ENCODE assay signal across 8 cellular contexts in the genomic region with DNA sequence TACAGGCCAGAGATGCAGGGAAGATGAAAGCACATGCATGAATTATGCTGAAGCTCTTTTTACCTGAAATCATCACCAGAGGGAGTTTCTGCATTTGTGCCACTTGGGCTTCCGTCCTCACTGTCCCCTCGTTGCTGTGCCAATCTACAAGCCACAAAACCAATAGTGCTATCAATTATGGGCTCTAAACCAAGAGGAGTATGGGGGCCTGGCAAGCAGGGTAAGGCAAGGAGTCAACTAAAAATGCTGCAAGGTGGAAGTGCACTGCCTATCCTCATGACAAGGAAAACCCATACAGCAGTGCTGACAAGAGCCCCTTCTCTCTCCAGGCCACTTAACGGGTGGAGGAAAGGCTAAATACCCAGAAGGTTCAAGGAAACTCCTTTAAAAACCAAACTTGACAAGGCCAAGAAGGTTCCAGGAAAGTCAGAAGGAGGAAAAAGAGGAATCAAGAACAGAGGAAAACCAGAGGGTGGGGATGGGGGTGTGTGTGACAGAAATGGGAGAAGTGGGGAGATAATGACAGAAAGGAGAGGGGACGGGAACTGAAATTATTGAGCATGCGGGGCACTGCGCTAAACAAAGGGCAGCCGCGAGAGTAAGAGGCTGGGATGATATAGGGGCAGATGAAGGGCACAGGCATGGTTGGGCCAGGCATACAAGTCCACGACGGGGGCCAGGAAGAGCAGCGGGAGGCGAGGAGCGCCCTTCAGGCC. TPM values are rescaled to one million over a fixed set of nuclear protein-coding genes. Genes with fewer than 3 reads are reported as not detected.
A peak's percentile ranks its signal among the peaks of the same experiment; 100 is the strongest.
DNase-seq lines count a peak whose midpoint lies in the region; ATAC-seq and TF ChIP-seq lines count a peak whose summit lies in the region.

No MANE protein-coding gene starts in this region.

- peak overlapping the region; percentile 94 for H3K23ac ChIP-seq in IMR-90 (ENCODE audit: low read depth, low read length)

- intact Hi-C loops in IMR-90 (cut with micrococcal nuclease), result no loop called here

- H3K56ac ChIP-seq in IMR-90 (ENCODE audit: extremely low read depth, insufficient read depth, low read length), result peak overlapping the region; percentile 68

- no peak overlapping the region for H2BK15ac ChIP-seq in IMR-90 (ENCODE audit: low read depth, low read length)

- H4K20me1 ChIP-seq in IMR-90 (ENCODE audit: insufficient read depth, low read length), result no peaks in the 10 kb centered on the region

- peak overlapping the region; percentile 91 for H3K14ac ChIP-seq in IMR-90 (replicated peaks; ENCODE audit: low read depth, low read length)

- H3K9ac ChIP-seq in IMR-90 (ENCODE audit: low read depth, low read length), result peak overlapping the region; percentile 99

- H2BK120ac ChIP-seq in IMR-90 (ENCODE audit: low read depth, low read length), result peak overlapping the region; percentile 26; the same call in 1 of the 2 replicates

- no peak for TF ChIP-seq RAD21 in IMR-90 (IDR thresholded peaks at IDR 0.05; ENCODE audit: low read length)

- H3K18ac ChIP-seq in IMR-90 (ENCODE audit: low read depth, low read length), result peak overlapping the region; percentile 40; the same call in 1 of the 2 replicates

- H3K9me3 ChIP-seq in IMR-90 (ENCODE audit: control insufficient read depth, insufficient read depth, low read length), result no peaks in the 10 kb centered on the region

- peak overlapping the region; percentile 96 for H2AK5ac ChIP-seq in IMR-90 (ENCODE audit: low read depth, low read length)

- POLR2A ChIA-PET in IMR-90 (lab: Charles Lee; ENCODE audit: unreplicated experiment), result interaction anchor here (0.6 kb wide), 1 partner anchor 10 kb away, joined by 3 read pairs; no protein-coding TSS in a partner anchor

- peak overlapping the region; percentile 87 to 96 for H4K8ac ChIP-seq in IMR-90 (ENCODE audit: low read depth in 2 of 2, low read length in 2 of 2)

- H3K27me3 ChIP-seq in IMR-90 (ENCODE audit: control insufficient read depth, insufficient read depth, low read length), result no peaks in the 10 kb centered on the region

- H2AK9ac ChIP-seq in IMR-90 (replicated peaks; ENCODE audit: low read depth, low read length, poor library complexity), result peak overlapping the region; percentile 99

- H4K91ac ChIP-seq in IMR-90 (ENCODE audit: insufficient read depth, low read depth, low read length), result peak overlapping the region; percentile 79

- dilution Hi-C loops in IMR-90 (cut with HindIII; ENCODE audit: low sequenced_read_pairs, unreplicated experiment), result no loop called here

- peak overlapping the region; percentile 71 for H2BK5ac ChIP-seq in IMR-90 (ENCODE audit: low read depth, low read length, poor library complexity, severe bottlenecking)

- no TSS peak for BruUV-seq in IMR-90 (replicated peaks; lab: Mats Ljungman, UMichigan)

- in situ Hi-C loops in IMR-90 (cut with MboI; ENCODE audit: low sequenced_read_pairs), result no loop called here

- CTCF ChIA-PET in IMR-90 (lab: Yijun Ruan, JAX), result interaction anchor here (1.2 kb wide), 1 partner anchor 9 kb away, joined by 3 read pairs; no protein-coding TSS in a partner anchor

- H3K79me1 ChIP-seq in IMR-90 (ENCODE audit: low read depth in 1 of 2, low read length in 2 of 2), result peaks cover 10 to 22% of the 10 kb centered on the region in 2 experiments

- 0 out of 2 replicates have a peak overlapping the region, but pooled peaks have one; percentile 20 for H2BK20ac ChIP-seq in IMR-90 (ENCODE audit: low read depth, low read length)

- H2AFZ ChIP-seq in IMR-90 (replicated peaks; ENCODE audit: low read length, poor library complexity), result peak overlapping the region; percentile 99

- H3K27ac ChIP-seq in IMR-90 (ENCODE audit: insufficient read depth, low read length) (peak overlapping the region; percentile 87), caudate nucleus (ENCODE audit: low read depth, low read length) (peak overlapping the region; percentile 86)

- peak overlapping the region; percentile 94 for H4K5ac ChIP-seq in IMR-90 (ENCODE audit: low read depth, low read length)

- ATAC-seq in IMR-90 (ENCODE audit: low read depth), result peak; percentile 2; the same call in 1 of the 2 replicates
- peak; percentile 52 for ATAC-seq in left lobe of liver
- ATAC-seq in HG02798 (IDR thresholded peaks at IDR 0.05; ENCODE audit: poor library complexity, unreplicated experiment), result no peak

- H3K4me2 ChIP-seq in IMR-90 (ENCODE audit: low read depth, low read length), result peak overlapping the region; percentile 90

- H3K36me3 ChIP-seq in IMR-90 (ENCODE audit: control insufficient read depth, insufficient read depth, low read length), result peaks cover 10% of the 10 kb centered on the region

- no peak for TF ChIP-seq CTCF in IMR-90 (conservative IDR thresholded peaks at IDR 0.05; ENCODE audit: low read depth, low read length)

- H3K4ac ChIP-seq in IMR-90 (ENCODE audit: low read depth, low read length), result peak overlapping the region; percentile 92

- H3K4me3 ChIP-seq in IMR-90 (ENCODE audit: insufficient read depth, low read depth, low read length), result peak overlapping the region; percentile 96

- H3K4me1 ChIP-seq in IMR-90 (ENCODE audit: control insufficient read depth, insufficient read depth, low read length), result peaks cover 3% of the 10 kb centered on the region

- peaks cover 7% of the 10 kb centered on the region for H3K9me1 ChIP-seq in IMR-90 (ENCODE audit: insufficient read depth, low read length)

- peak; percentile 51 for DNase-seq in NCI-H510A treated with DMSO at 0.1 percent for 48 hours (lab: John Stamatoyannopoulos, UW)
- DNase-seq in NCI-H510A (lab: John Stamatoyannopoulos, UW), result no peak
- no peak for DNase-seq in IMR-90
- DNase-seq in T-helper 2 cell, result peak in 3 of 5 experiments; percentile 49 to 85 (median 53)
- peak in 28 of 61 donors; percentile 7 to 58 (median 24) for DNase-seq in caudate nucleus (lab: John Stamatoyannopoulos, UW)
- DNase-seq in left lobe of liver (ENCODE audit: low spot score), result peak; percentile 59
- peak; percentile 26 for DNase-seq in stimulated activated CD8-positive, alpha-beta memory T cell treated with anti-CD3 and anti-CD28 coated beads, Interleukin-15, amount 100 ng/mL, for 1 hour (ENCODE audit: low read depth)

- TF ChIP-seq POLR2A in IMR-90 (IDR thresholded peaks at IDR 0.05; ENCODE audit: low read depth, low read length), result no peak

- 3% methylated on average over 5 of the region's 13 CpGs; no CpG with 5 or more reads in 1 of the 2 experiments for WGBS in IMR-90 (ENCODE audit: extremely low coverage in 2 of 2, insufficient read length in 1 of 2), 2 experiments

TF ChIP-seq in IMR-90, 13 proteins besides CTCF, POLR2A, EP300 and RAD21:
- peak; percentile 49; the same call in 1 of the 2 replicates for TF ChIP-seq MXI1 (IDR thresholded peaks at IDR 0.05; ENCODE audit: borderline replicate concordance, low read depth, low read length)
- no peak for TF ChIP-seq RCOR1 (IDR thresholded peaks at IDR 0.05; ENCODE audit: insufficient replicate concordance, low read length)

RNA-seq across cellular contexts. Expression of gene C17orf75, which starts 0.7 kb away (rescaled TPM):
- total RNA-seq in IMR-90 (2012; rRNA removed) (16.1 and 18.3 TPM in 2 replicates), left lobe of liver (9.2 TPM)
- 8.2 and 11.5 TPM in 2 replicates for polyA plus RNA-seq in IMR-90 (2012; rRNA removed)
- polyA plus RNA-seq in IMR-90 (2012; cell fraction: cytosol; rRNA removed), result 3.7 and 6.5 TPM in 2 replicates
- polyA plus RNA-seq in IMR-90 (2012; cell fraction: nucleus; rRNA removed; ENCODE audit: low replicate concordance), result 10.4 and 27.8 TPM in 2 replicates

RNA-seq across cellular contexts. Expression of gene ZNF207, which starts 8.7 kb away (rescaled TPM):
- total RNA-seq in IMR-90 (2012; rRNA removed) (207 and 208 TPM in 2 replicates), left lobe of liver (50.5 TPM)
- polyA plus RNA-seq in IMR-90 (2012; rRNA removed), result 181 and 199 TPM in 2 replicates
- polyA plus RNA-seq in IMR-90 (2012; cell fraction: cytosol; rRNA removed), result 63.7 and 95.7 TPM in 2 replicates
- polyA plus RNA-seq in IMR-90 (2012; cell fraction: nucleus; rRNA removed; ENCODE audit: low replicate concordance), result 108 and 232 TPM in 2 replicates

Comparison
In these comparisons a context has a peak if more than half of its experiments do, and no peak if none do; other contexts are left out.
1. DNase-seq: peak in NCI-H510A treated with DMSO at 0.1 percent for 48 hours (single experiment), T-helper 2 cell (3 of 5), left lobe of liver (single experiment) and stimulated activated CD8-positive, alpha-beta memory T cell treated with anti-CD3 and anti-CD28 coated beads, Interleukin-15, amount 100 ng/mL, for 1 hour (single experiment); none in NCI-H510A (single experiment) and IMR-90 (single experiment).